In genomic region chr17:80750263-80750662, GRCh38 we compare ENCODE assay signal across 15 cellular contexts.
A peak's percentile ranks its signal among the peaks of the same experiment; 100 is the strongest.
DNase-seq lines count a peak whose midpoint lies in the region; ATAC-seq, FAIRE-seq and TF ChIP-seq lines count a peak whose summit lies in the region.
"Had no signal": no experiment of that assay in that cellular context is flagged by ENCODE, and none has a peak within 500 bp of the region (broad histone marks: within the 10 kb centered on the region; RNA-seq: fewer than 3 reads in every experiment).

No MANE protein-coding gene starts in this region.

- CTCF ChIA-PET in endothelial cell of umbilical vein (lab: Charles Lee) = interaction anchor here (1.2 kb wide), 1 partner anchor 77 kb away, joined by 3 read pairs; no protein-coding TSS in a partner anchor

- H4K20me1 ChIP-seq in OCI-LY1 (ENCODE audit: insufficient read depth, low read length) (no peaks in the 10 kb centered on the region), endothelial cell of umbilical vein (replicated peaks; ENCODE audit: control insufficient read depth, extremely low read depth, insufficient read depth, low read length) (no peaks in the 10 kb centered on the region)

- H3K27ac ChIP-seq in OCI-LY1 (ENCODE audit: low read depth, low read length, poor library complexity, severe bottlenecking) = peak overlapping the region; percentile 73
- peak overlapping the region; percentile 13 for H3K27ac ChIP-seq in endothelial cell of umbilical vein (ENCODE audit: insufficient read depth, low read depth, low read length)

- ATAC-seq in HG03432 (IDR thresholded peaks at IDR 0.05; ENCODE audit: unreplicated experiment) = no peak

- H3K79me2 ChIP-seq in OCI-LY1 (ENCODE audit: insufficient read depth, low read length) (peaks cover 4% of the 10 kb centered on the region; the same call in 1 of the 2 replicates), endothelial cell of umbilical vein (ENCODE audit: control insufficient read depth, insufficient read depth, low read length) (no peaks in the 10 kb centered on the region)

- H3K27me3 Mint-ChIP-seq in T-helper 1 cell treated with Interleukin-12 subunit alpha and Interleukin-12 subunit beta and Interleukin-4 antibody, amounts not matched to agents 30 μg/mL and 1 μg/mL, for 36 hours (ENCODE audit: low read depth) = no peaks in the 10 kb centered on the region

- intact Hi-C loops in endothelial cell of umbilical vein (cut with micrococcal nuclease) = no loop called here

- H3F3A ChIP-seq in OCI-LY1 (ENCODE audit: insufficient read depth, low read length) = no peaks in the 10 kb centered on the region

- H3K9me2 ChIP-seq in OCI-LY1 (ENCODE audit: low read depth, low read length) = no peaks in the 10 kb centered on the region

- peak overlapping the region; percentile 55 for H3K27ac Mint-ChIP-seq in T-helper 1 cell treated with Interleukin-12 subunit alpha and Interleukin-12 subunit beta and Interleukin-4 antibody, amounts not matched to agents 30 μg/mL and 1 μg/mL, for 36 hours

- no peaks in the 10 kb centered on the region for H3K9me1 ChIP-seq in endothelial cell of umbilical vein (replicated peaks; ENCODE audit: control insufficient read depth, extremely low read depth, insufficient read depth, low read length)

- no peaks in the 10 kb centered on the region for H3K27me3 ChIP-seq in OCI-LY1 (ENCODE audit: insufficient read depth, low read length)
- H3K27me3 ChIP-seq in endothelial cell of umbilical vein (ENCODE audit: control insufficient read depth in 2 of 2, insufficient read depth in 2 of 2, low read length in 2 of 2) = no peaks in the 10 kb centered on the region
- H3K27me3 ChIP-seq: MG63 had no signal

- TF ChIP-seq CTCF in OCI-LY1 (IDR thresholded peaks at IDR 0.05; ENCODE audit: low read length) (no peak), endothelial cell of umbilical vein (IDR thresholded peaks at IDR 0.05; ENCODE audit: extremely low read depth in 1 of 2, insufficient read depth in 1 of 2, low read depth in 1 of 2, low read length in 2 of 2) (no peak)

- H2AFZ ChIP-seq in OCI-LY1 (ENCODE audit: low read length) = no peak overlapping the region
- H2AFZ ChIP-seq in endothelial cell of umbilical vein (ENCODE audit: low read depth, low read length) = peak overlapping the region; percentile 6

- H3K4me1 Mint-ChIP-seq in T-helper 1 cell treated with Interleukin-12 subunit alpha and Interleukin-12 subunit beta and Interleukin-4 antibody, amounts not matched to agents 30 μg/mL and 1 μg/mL, for 36 hours (ENCODE audit: low read depth) = peaks cover 46% of the 10 kb centered on the region

- H3K4me1 ChIP-seq in OCI-LY1 (ENCODE audit: insufficient read depth, low read length, severe bottlenecking) (peaks cover 29% of the 10 kb centered on the region), endothelial cell of umbilical vein (ENCODE audit: control insufficient read depth, extremely low read depth, insufficient read depth, low read length) (peaks cover 7% of the 10 kb centered on the region)

- H3K36me3 Mint-ChIP-seq in T-helper 1 cell treated with Interleukin-12 subunit alpha and Interleukin-12 subunit beta and Interleukin-4 antibody, amounts not matched to agents 30 μg/mL and 1 μg/mL, for 36 hours (ENCODE audit: low read depth) = peaks cover 31% of the 10 kb centered on the region

- peak; percentile 81 for FAIRE-seq in endothelial cell of umbilical vein (lab: Jason Lieb, UNC)
- FAIRE-seq: A204.1, bronchial epithelial cell, D721Med had no signal

- H3K4me3 ChIP-seq in OCI-LY1 (ENCODE audit: low read depth, low read length, poor library complexity, severe bottlenecking) (no peak overlapping the region), endothelial cell of umbilical vein (replicated peaks in 1 of 3; ENCODE audit: insufficient read depth in 1 of 3, low read depth in 1 of 3, low read length in 3 of 3) (no peak overlapping the region)
- H3K4me3 ChIP-seq: MG63 had no signal

- H3K9me3 Mint-ChIP-seq in T-helper 1 cell treated with Interleukin-12 subunit alpha and Interleukin-12 subunit beta and Interleukin-4 antibody, amounts not matched to agents 30 μg/mL and 1 μg/mL, for 36 hours = no peaks in the 10 kb centered on the region

- dilution Hi-C loops in endothelial cell of umbilical vein (cut with MboI; ENCODE audit: extremely low pct_ligation_motif_present, low sequenced_read_pairs) = no loop called here

- H3K9ac ChIP-seq in OCI-LY1 (ENCODE audit: low read length) (peak overlapping the region; percentile 34; the same call in 1 of the 2 replicates), endothelial cell of umbilical vein (replicated peaks; ENCODE audit: extremely low read depth, insufficient read depth, low read length) (no peak overlapping the region)

- no peak for DNase-seq in T-helper 1 cell
- peak; percentile 71 for DNase-seq in endothelial cell of umbilical vein (ENCODE audit: low read depth, low spot score)
- DNase-seq in pulmonary artery endothelial cell (ENCODE audit: low read depth, low spot score) = peak; percentile 13
- no peak for DNase-seq in putamen (ENCODE audit: low spot score)
- DNase-seq in NAMALWA (ENCODE audit: low spot score) = no peak
- DNase-seq: MG63, NCI-H2171 treated with DMSO at 0.1 percent for 48 hours, T-helper 9 cell, trophoblast cell had no signal

- H3K9me3 ChIP-seq in OCI-LY1 (ENCODE audit: low read length) (no peaks in the 10 kb centered on the region), endothelial cell of umbilical vein (replicated peaks; ENCODE audit: control insufficient read depth, insufficient read depth, low read length) (no peaks in the 10 kb centered on the region)
- H3K9me3 ChIP-seq: MG63 had no signal

- H3K4me3 Mint-ChIP-seq in T-helper 1 cell treated with Interleukin-12 subunit alpha and Interleukin-12 subunit beta and Interleukin-4 antibody, amounts not matched to agents 30 μg/mL and 1 μg/mL, for 36 hours = no peak overlapping the region

- TF ChIP-seq POLR2A in endothelial cell of umbilical vein (IDR thresholded peaks at IDR 0.05; ENCODE audit: low read depth, low read length) = no peak

- no TSS peak for BruUV-seq in endothelial cell of umbilical vein (replicated peaks; lab: Mats Ljungman, UMichigan)

- peaks cover 78% of the 10 kb centered on the region for H3K36me3 ChIP-seq in OCI-LY1 (ENCODE audit: insufficient read depth, low read length)
- H3K36me3 ChIP-seq in endothelial cell of umbilical vein (ENCODE audit: control insufficient read depth in 2 of 2, extremely low read depth in 1 of 2, insufficient read depth in 2 of 2, low read length in 2 of 2) = no peaks in the 10 kb centered on the region

- POLR2A ChIA-PET in endothelial cell of umbilical vein (lab: Charles Lee) = no interaction called here

- H3K4me2 ChIP-seq in OCI-LY1 (ENCODE audit: low read length) (no peak overlapping the region; the same call in 1 of the 2 replicates), endothelial cell of umbilical vein (ENCODE audit: insufficient read depth, low read length) (peak overlapping the region; percentile 9)

TF ChIP-seq in endothelial cell of umbilical vein, 7 proteins besides CTCF, POLR2A, EP300 and RAD21:
- TF ChIP-seq MAX (IDR thresholded peaks at IDR 0.05; ENCODE audit: insufficient read depth, insufficient read length) = no peak
- no peak for TF ChIP-seq FOS (IDR thresholded peaks at IDR 0.05; ENCODE audit: borderline replicate concordance, insufficient read depth, low read length)
- TF ChIP-seq POLR2AphosphoS5 (IDR thresholded peaks at IDR 0.05; ENCODE audit: insufficient read depth, low read depth, low read length) = no peak
- TF ChIP-seq MYC (IDR thresholded peaks at IDR 0.05; ENCODE audit: low read depth, low read length) = no peak
- no peak for TF ChIP-seq EZH2 (IDR thresholded peaks at IDR 0.05; ENCODE audit: borderline replicate concordance, low read depth, low read length, severe bottlenecking)
- no peak for TF ChIP-seq GATA2 (IDR thresholded peaks at IDR 0.05; ENCODE audit: insufficient read depth, insufficient read length, low read depth, low read length)
- TF ChIP-seq JUN (IDR thresholded peaks at IDR 0.05; ENCODE audit: borderline replicate concordance, insufficient read depth, insufficient read length, low read depth) = no peak

Comparison
In these comparisons a context has a peak if more than half of its experiments do, and no peak if none do; other contexts are left out.
1. DNase-seq: peak in endothelial cell of umbilical vein (single experiment) and pulmonary artery endothelial cell (single experiment); none in T-helper 1 cell (0 of 5), putamen (single experiment) and NAMALWA (single experiment).